In genomic region chr6:37566209-37566859, GRCh38 we compare ENCODE assay signal across 8 cellular contexts.
A peak's percentile ranks its signal among the peaks of the same experiment; 100 is the strongest.
DNase-seq lines count a peak whose midpoint lies in the region; ATAC-seq and TF ChIP-seq lines count a peak whose summit lies in the region.

No MANE protein-coding gene starts in this region.

- TF ChIP-seq CTCF in epithelial cell of esophagus (IDR thresholded peaks at IDR 0.05; ENCODE audit: insufficient read depth, low read depth, low read length, missing control alignments) = peak; percentile 49

- no peaks in the 10 kb centered on the region for H3K9me3 Mint-ChIP-seq in naive thymus-derived CD8-positive, alpha-beta T cell
- H3K9me3 Mint-ChIP-seq in stimulated activated naive B cell treated with anti-CD40 and anti-IgM and Interleukin-4, amounts not matched to agents 10 μg/mL and 1 μg/mL and 100 μg/mL, for 72 hours = no peaks in the 10 kb centered on the region

- H3K27me3 Mint-ChIP-seq in naive thymus-derived CD8-positive, alpha-beta T cell = peaks cover 0 to 9% (median 5%) of the 10 kb centered on the region in 5 donors
- H3K27me3 Mint-ChIP-seq in stimulated activated naive B cell treated with anti-CD40 and anti-IgM and Interleukin-4, amounts not matched to agents 10 μg/mL and 1 μg/mL and 100 μg/mL, for 72 hours = no peaks in the 10 kb centered on the region

- ATAC-seq in HG02798 (IDR thresholded peaks at IDR 0.05; ENCODE audit: poor library complexity, unreplicated experiment) = peak; percentile 53
- ATAC-seq in naive thymus-derived CD8-positive, alpha-beta T cell = peak; percentile 95 to 97
- peak; percentile 66 to 74 for ATAC-seq in stimulated activated naive B cell treated with anti-CD40 and anti-IgM and Interleukin-4, amounts not matched to agents 10 μg/mL and 1 μg/mL and 100 μg/mL, for 72 hours (replicated peaks)
- ATAC-seq in HG02970 (IDR thresholded peaks at IDR 0.05; ENCODE audit: low FRiP score, unreplicated experiment) = no peak

- H3K4me3 Mint-ChIP-seq in naive thymus-derived CD8-positive, alpha-beta T cell = peak overlapping the region; percentile 28 to 81 (median 55)
- peak overlapping the region; percentile 58 to 78 for H3K4me3 Mint-ChIP-seq in stimulated activated naive B cell treated with anti-CD40 and anti-IgM and Interleukin-4, amounts not matched to agents 10 μg/mL and 1 μg/mL and 100 μg/mL, for 72 hours

- H3K36me3 Mint-ChIP-seq in naive thymus-derived CD8-positive, alpha-beta T cell = no peaks in the 10 kb centered on the region
- peaks cover 3 to 5% of the 10 kb centered on the region in 2 donors for H3K36me3 Mint-ChIP-seq in stimulated activated naive B cell treated with anti-CD40 and anti-IgM and Interleukin-4, amounts not matched to agents 10 μg/mL and 1 μg/mL and 100 μg/mL, for 72 hours

- peak overlapping the region; percentile 22 for H3K4me3 ChIP-seq in epithelial cell of esophagus (ENCODE audit: low read length)

- POLR2A ChIA-PET in naive thymus-derived CD8-positive, alpha-beta T cell (lab: Charles Lee) = interaction anchor here (0.7 to 1.3 kb wide), 5 partner anchors 13 to 74 kb away, joined by 3 to 11 read pairs (median 6); no protein-coding TSS in a partner anchor

- DNase-seq in GM03348 (ENCODE audit: low spot score) (peak; percentile 91), NCI-H526 treated with DMSO at 0.1 percent for 48 hours (lab: John Stamatoyannopoulos, UW) (peak; percentile 56), epithelial cell of esophagus (ENCODE audit: low read depth) (peak; percentile 29)
- DNase-seq in activated CD8-positive, alpha-beta memory T cell treated with anti-CD3 and anti-CD28 coated beads, Interleukin-2, amount 50 U/mL, for 4 hours = peak; percentile 78
- peak; percentile 54 to 81 (median 72) for DNase-seq in naive thymus-derived CD8-positive, alpha-beta T cell
- DNase-seq in stimulated activated naive B cell treated with anti-CD40 and anti-IgM and Interleukin-4, amounts not matched to agents 10 μg/mL and 1 μg/mL and 100 μg/mL, for 72 hours = peak; percentile 78

- peak overlapping the region in 5 of 10 donors; percentile 7 to 85 (median 72) for H3K27ac Mint-ChIP-seq in naive thymus-derived CD8-positive, alpha-beta T cell
- H3K27ac Mint-ChIP-seq in stimulated activated naive B cell treated with anti-CD40 and anti-IgM and Interleukin-4, amounts not matched to agents 10 μg/mL and 1 μg/mL and 100 μg/mL, for 72 hours = peak overlapping the region; percentile 95

- H3K4me1 Mint-ChIP-seq in naive thymus-derived CD8-positive, alpha-beta T cell = peaks cover 6 to 39% (median 13%) of the 10 kb centered on the region in 4 donors
- H3K4me1 Mint-ChIP-seq in stimulated activated naive B cell treated with anti-CD40 and anti-IgM and Interleukin-4, amounts not matched to agents 10 μg/mL and 1 μg/mL and 100 μg/mL, for 72 hours = peaks cover 56 to 84% of the 10 kb centered on the region in 2 donors

Comparison
In these comparisons a context has a peak if more than half of its experiments do, and no peak if none do; other contexts are left out.
1. DNase-seq: peak in every context shown above with its lines; median percentile 91 in GM03348; 78 in activated CD8-positive, alpha-beta memory T cell treated with anti-CD3 and anti-CD28 coated beads, Interleukin-2, amount 50 U/mL, for 4 hours; 78 in stimulated activated naive B cell treated with anti-CD40 and anti-IgM and Interleukin-4, amounts not matched to agents 10 μg/mL and 1 μg/mL and 100 μg/mL, for 72 hours; 72 in naive thymus-derived CD8-positive, alpha-beta T cell; 56 in NCI-H526 treated with DMSO at 0.1 percent for 48 hours; 29 in epithelial cell of esophagus.